ENCODE assay signal across 3 cellular contexts in the genomic region with DNA sequence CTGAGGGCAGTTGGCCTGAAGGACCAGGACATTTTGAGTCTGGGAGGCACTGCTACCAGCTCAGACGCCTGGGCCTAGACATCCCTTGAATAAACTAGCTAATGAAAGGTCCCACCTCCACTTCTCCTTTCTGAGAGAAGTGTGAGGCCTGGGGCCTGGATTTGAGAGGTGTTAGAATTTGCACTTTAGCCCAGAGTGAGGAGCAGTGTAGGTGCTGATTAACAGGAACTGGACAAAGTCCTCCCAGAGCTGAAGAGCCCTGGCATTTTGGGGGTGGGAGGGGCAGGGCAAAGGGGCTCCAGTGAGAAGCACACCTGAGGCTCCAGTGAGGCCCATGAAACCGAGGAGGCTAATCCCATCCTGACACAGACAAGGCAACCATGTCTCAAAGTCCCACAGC.
TF ChIP-seq lines count a peak whose summit lies in the region.

No MANE protein-coding gene starts in this region.

TF ChIP-seq in GM12878, 131 proteins besides CTCF, POLR2A, EP300 and RAD21 (continues in another document):
- TF ChIP-seq, protein P1, sequence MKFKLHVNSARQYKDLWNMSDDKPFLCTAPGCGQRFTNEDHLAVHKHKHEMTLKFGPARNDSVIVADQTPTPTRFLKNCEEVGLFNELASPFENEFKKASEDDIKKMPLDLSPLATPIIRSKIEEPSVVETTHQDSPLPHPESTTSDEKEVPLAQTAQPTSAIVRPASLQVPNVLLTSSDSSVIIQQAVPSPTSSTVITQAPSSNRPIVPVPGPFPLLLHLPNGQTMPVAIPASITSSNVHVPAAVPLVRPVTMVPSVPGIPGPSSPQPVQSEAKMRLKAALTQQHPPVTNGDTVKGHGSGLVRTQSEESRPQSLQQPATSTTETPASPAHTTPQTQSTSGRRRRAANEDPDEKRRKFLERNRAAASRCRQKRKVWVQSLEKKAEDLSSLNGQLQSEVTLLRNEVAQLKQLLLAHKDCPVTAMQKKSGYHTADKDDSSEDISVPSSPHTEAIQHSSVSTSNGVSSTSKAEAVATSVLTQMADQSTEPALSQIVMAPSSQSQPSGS (IDR thresholded peaks at IDR 0.05; ENCODE audit: low read length): no peak
- TF ChIP-seq DPF2 (IDR thresholded peaks at IDR 0.05) (0 out of 2 replicates have a peak, but pooled peaks have one; percentile 23), NBN (IDR thresholded peaks at IDR 0.05) (no peak), IKZF2 (IDR thresholded peaks at IDR 0.05) (peak; percentile 38 to 60; a peak in 2 of 4 replicates), RAD51 (IDR thresholded peaks at IDR 0.05) (no peak), CBFB (IDR thresholded peaks at IDR 0.05; ENCODE audit: low read depth) (no peak), SPI1 (IDR thresholded peaks at IDR 0.05; ENCODE audit: borderline replicate concordance, insufficient read depth, low read depth, low read length) (peak; percentile 61; the same call in 1 of the 2 replicates), IKZF1 (conservative IDR thresholded peaks at IDR 0.05) (peak; percentile 58; the same call in 1 of the 2 replicates), MTA2 (IDR thresholded peaks at IDR 0.05; ENCODE audit: low read depth) (0 out of 2 replicates have a peak, but pooled peaks have one; percentile 40)
- TF ChIP-seq, protein P2, sequence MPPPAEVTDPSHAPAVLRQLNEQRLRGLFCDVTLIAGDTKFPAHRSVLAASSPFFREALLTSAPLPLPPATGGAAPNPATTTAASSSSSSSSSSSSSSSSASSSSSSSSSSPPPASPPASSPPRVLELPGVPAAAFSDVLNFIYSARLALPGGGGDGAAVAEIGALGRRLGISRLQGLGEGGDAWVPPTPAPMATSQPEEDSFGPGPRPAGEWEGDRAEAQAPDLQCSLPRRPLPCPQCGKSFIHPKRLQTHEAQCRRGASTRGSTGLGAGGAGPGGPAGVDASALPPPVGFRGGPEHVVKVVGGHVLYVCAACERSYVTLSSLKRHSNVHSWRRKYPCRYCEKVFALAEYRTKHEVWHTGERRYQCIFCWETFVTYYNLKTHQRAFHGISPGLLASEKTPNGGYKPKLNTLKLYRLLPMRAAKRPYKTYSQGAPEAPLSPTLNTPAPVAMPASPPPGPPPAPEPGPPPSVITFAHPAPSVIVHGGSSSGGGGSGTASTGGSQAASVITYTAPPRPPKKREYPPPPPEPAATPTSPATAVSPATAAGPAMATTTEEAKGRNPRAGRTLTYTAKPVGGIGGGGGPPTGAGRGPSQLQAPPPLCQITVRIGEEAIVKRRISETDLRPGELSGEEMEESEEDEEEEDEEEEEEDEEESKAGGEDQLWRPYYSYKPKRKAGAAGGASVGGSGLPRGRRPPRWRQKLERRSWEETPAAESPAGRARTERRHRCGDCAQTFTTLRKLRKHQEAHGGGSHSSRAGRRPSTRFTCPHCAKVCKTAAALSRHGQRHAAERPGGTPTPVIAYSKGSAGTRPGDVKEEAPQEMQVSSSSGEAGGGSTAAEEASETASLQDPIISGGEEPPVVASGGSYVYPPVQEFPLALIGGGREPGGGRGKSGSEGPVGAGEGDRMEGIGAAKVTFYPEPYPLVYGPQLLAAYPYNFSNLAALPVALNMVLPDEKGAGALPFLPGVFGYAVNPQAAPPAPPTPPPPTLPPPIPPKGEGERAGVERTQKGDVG (CRISPR knock-in tag; IDR thresholded peaks at IDR 0.05): no peak
- TF ChIP-seq, protein P3, sequence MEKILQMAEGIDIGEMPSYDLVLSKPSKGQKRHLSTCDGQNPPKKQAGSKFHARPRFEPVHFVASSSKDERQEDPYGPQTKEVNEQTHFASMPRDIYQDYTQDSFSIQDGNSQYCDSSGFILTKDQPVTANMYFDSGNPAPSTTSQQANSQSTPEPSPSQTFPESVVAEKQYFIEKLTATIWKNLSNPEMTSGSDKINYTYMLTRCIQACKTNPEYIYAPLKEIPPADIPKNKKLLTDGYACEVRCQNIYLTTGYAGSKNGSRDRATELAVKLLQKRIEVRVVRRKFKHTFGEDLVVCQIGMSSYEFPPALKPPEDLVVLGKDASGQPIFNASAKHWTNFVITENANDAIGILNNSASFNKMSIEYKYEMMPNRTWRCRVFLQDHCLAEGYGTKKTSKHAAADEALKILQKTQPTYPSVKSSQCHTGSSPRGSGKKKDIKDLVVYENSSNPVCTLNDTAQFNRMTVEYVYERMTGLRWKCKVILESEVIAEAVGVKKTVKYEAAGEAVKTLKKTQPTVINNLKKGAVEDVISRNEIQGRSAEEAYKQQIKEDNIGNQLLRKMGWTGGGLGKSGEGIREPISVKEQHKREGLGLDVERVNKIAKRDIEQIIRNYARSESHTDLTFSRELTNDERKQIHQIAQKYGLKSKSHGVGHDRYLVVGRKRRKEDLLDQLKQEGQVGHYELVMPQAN (conservative IDR thresholded peaks at IDR 0.05): no peak

TF ChIP-seq in liver, 16 proteins besides CTCF, POLR2A, EP300 and RAD21:
- TF ChIP-seq TAF1 (conservative IDR thresholded peaks at IDR 0.05) (no peak), HNF4G (IDR thresholded peaks at IDR 0.05) (no peak), HNF4A (conservative IDR thresholded peaks at IDR 0.05) (peak; percentile 44 to 58), SP1 (IDR thresholded peaks at IDR 0.05) (peak; percentile 58)

TF ChIP-seq in HEK293T, 16 proteins besides CTCF, POLR2A, EP300 and RAD21:
- TF ChIP-seq HDGF (IDR thresholded peaks at IDR 0.05; ENCODE audit: borderline replicate concordance) (no peak), SUZ12 (IDR thresholded peaks at IDR 0.05) (no peak), ELF4 (IDR thresholded peaks at IDR 0.05) (no peak), CTBP1 (IDR thresholded peaks at IDR 0.05; ENCODE audit: borderline replicate concordance) (no peak), FOXM1 (IDR thresholded peaks at IDR 0.05; ENCODE audit: borderline replicate concordance) (no peak), LEF1 (IDR thresholded peaks at IDR 0.05; ENCODE audit: borderline replicate concordance) (no peak), FOXA1 (IDR thresholded peaks at IDR 0.05) (no peak), SP1 (IDR thresholded peaks at IDR 0.05) (no peak), L3MBTL2 (conservative IDR thresholded peaks at IDR 0.05) (no peak), ARNT (IDR thresholded peaks at IDR 0.05) (no peak), ZNF384 (IDR thresholded peaks at IDR 0.05) (no peak), TARDBP (IDR thresholded peaks at IDR 0.05) (no peak), BHLHE40 (IDR thresholded peaks at IDR 0.05; ENCODE audit: borderline replicate concordance) (no peak), NFRKB (IDR thresholded peaks at IDR 0.05) (no peak), FOXK2 (IDR thresholded peaks at IDR 0.05) (no peak)
- TF ChIP-seq, protein P4, sequence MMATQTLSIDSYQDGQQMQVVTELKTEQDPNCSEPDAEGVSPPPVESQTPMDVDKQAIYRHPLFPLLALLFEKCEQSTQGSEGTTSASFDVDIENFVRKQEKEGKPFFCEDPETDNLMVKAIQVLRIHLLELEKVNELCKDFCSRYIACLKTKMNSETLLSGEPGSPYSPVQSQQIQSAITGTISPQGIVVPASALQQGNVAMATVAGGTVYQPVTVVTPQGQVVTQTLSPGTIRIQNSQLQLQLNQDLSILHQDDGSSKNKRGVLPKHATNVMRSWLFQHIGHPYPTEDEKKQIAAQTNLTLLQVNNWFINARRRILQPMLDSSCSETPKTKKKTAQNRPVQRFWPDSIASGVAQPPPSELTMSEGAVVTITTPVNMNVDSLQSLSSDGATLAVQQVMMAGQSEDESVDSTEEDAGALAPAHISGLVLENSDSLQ (IDR thresholded peaks at IDR 0.05): no peak
